Comparison of ENCODE assay signal across 16 cellular contexts in genomic region chr5:61423487-61424157, GRCh38.
DNase-seq lines count a peak whose midpoint lies in the region; ATAC-seq, FAIRE-seq and TF ChIP-seq lines count a peak whose summit lies in the region.
"Had no signal": no experiment of that assay in that cellular context is flagged by ENCODE, and none has a peak within 500 bp of the region (broad histone marks: within the 10 kb centered on the region; RNA-seq: fewer than 3 reads in every experiment).

No MANE protein-coding gene starts in this region.

- no peak overlapping the region for H3K4me3 Mint-ChIP-seq in WTC11
- no peak overlapping the region for H3K4me3 Mint-ChIP-seq in stimulated activated naive CD8-positive, alpha-beta T cell treated with anti-CD3 and anti-CD28 coated beads, Interleukin-15, amount 100 ng/mL, for 72 hours

- H3K27me3 ChIP-seq in fibroblast of lung (ENCODE audit: control insufficient read depth, insufficient read depth, low read length) (no peaks in the 10 kb centered on the region), rectal smooth muscle tissue (ENCODE audit: control insufficient read depth, insufficient read depth, low read length) (no peaks in the 10 kb centered on the region)
- H3K27me3 ChIP-seq: left lung, SJCRH30, tibial artery had no signal

- no peak for FAIRE-seq in H54 (lab: Jason Lieb, UNC)
- FAIRE-seq: GM12891 had no signal

- in situ Hi-C loops in G401 (cut with HindIII; ENCODE audit: low sequenced_read_pairs), result no loop called here

- H3K9ac ChIP-seq in fibroblast of lung (ENCODE audit: insufficient read depth, low read length) (no peak overlapping the region), rectal smooth muscle tissue (ENCODE audit: low read length) (no peak overlapping the region)

- no peaks in the 10 kb centered on the region for H3K9me3 ChIP-seq in fibroblast of lung (ENCODE audit: control insufficient read depth, insufficient read depth, low read depth, low read length)
- H3K9me3 ChIP-seq: left lung, SJCRH30, tibial artery had no signal

- POLR2A ChIA-PET in WTC11 (lab: Charles Lee), result interaction anchor here (0.6 to 0.7 kb wide), 2 partner anchors 156 to 274 kb away, joined by 3 to 5 read pairs; no protein-coding TSS in a partner anchor

- no peak overlapping the region for H2AFZ ChIP-seq in fibroblast of lung (ENCODE audit: low read length)

- H3K36me3 Mint-ChIP-seq in WTC11, result peaks cover 6% of the 10 kb centered on the region

- H3K27ac Mint-ChIP-seq in WTC11, result peak overlapping the region; percentile 51
- H3K27ac Mint-ChIP-seq in stimulated activated naive CD8-positive, alpha-beta T cell treated with anti-CD3 and anti-CD28 coated beads, Interleukin-15, amount 100 ng/mL, for 72 hours, result no peak overlapping the region

- H3K27ac ChIP-seq in fibroblast of lung (ENCODE audit: insufficient read depth, low read length), result peak overlapping the region; percentile 11
- H3K27ac ChIP-seq in rectal smooth muscle tissue (ENCODE audit: low read depth, low read length), result peak overlapping the region; percentile 61
- H3K27ac ChIP-seq: left lung, SJCRH30, tibial artery had no signal

- no peak for ATAC-seq in WTC11
- no peak for ATAC-seq in stimulated activated naive CD8-positive, alpha-beta T cell treated with anti-CD3 and anti-CD28 coated beads, Interleukin-15, amount 100 ng/mL, for 72 hours
- ATAC-seq in sciatic nerve, result no peak
- ATAC-seq: left lung had no signal

- H3K4me2 ChIP-seq in fibroblast of lung (ENCODE audit: extremely low read depth, insufficient read depth, low read length), result peak overlapping the region; percentile 52

- peaks cover 7% of the 10 kb centered on the region for H3K9me3 Mint-ChIP-seq in WTC11
- H3K9me3 Mint-ChIP-seq in stimulated activated naive CD8-positive, alpha-beta T cell treated with anti-CD3 and anti-CD28 coated beads, Interleukin-15, amount 100 ng/mL, for 72 hours, result peaks cover 6 to 10% of the 10 kb centered on the region in 2 donors

- DNase-seq in G401 (ENCODE audit: low spot score) (peak; percentile 44), WTC11 (ENCODE audit: low spot score) (no peak), fibroblast of lung (ENCODE audit: low read depth in 2 of 2) (peak in 1 of 2 donors; percentile 28), H54 (ENCODE audit: insufficient read length, low spot score) (no peak), sciatic nerve (ENCODE audit: low spot score) (no peak), mucosa of gallbladder (ENCODE audit: low spot score) (no peak)
- DNase-seq in stimulated activated naive CD8-positive, alpha-beta T cell treated with anti-CD3 and anti-CD28 coated beads, Interleukin-15, amount 100 ng/mL, for 72 hours, result no peak
- DNase-seq: activated naive CD4-positive, alpha-beta T cell treated with Interleukin-2 at 50 U/mL for 16 hours; hypothalamus; left lung; NCI-H1048; NCI-H2171 treated with DMSO at 0.1 percent for 48 hours; SJCRH30; tibial artery had no signal

- H3K79me2 ChIP-seq in fibroblast of lung (ENCODE audit: control insufficient read depth, insufficient read depth, low read length), result peaks cover 90% of the 10 kb centered on the region

- H3K4me1 ChIP-seq in fibroblast of lung (ENCODE audit: control insufficient read depth, extremely low read depth, insufficient read depth, low read length) (no peaks in the 10 kb centered on the region), rectal smooth muscle tissue (ENCODE audit: control insufficient read depth, insufficient read depth, low read length) (peaks cover 21% of the 10 kb centered on the region)
- H3K4me1 ChIP-seq: SJCRH30 had no signal

- peaks cover 3% of the 10 kb centered on the region for H4K20me1 ChIP-seq in fibroblast of lung (ENCODE audit: control insufficient read depth, extremely low read depth, insufficient read depth, low read length)

- peak overlapping the region in 1 of 4 experiments; percentile 35 for H3K4me3 ChIP-seq in fibroblast of lung (replicated peaks in 1 of 4; ENCODE audit: control extremely low read depth in 1 of 4, insufficient read depth in 1 of 4, low read depth in 3 of 4, low read length in 4 of 4)
- no peak overlapping the region for H3K4me3 ChIP-seq in rectal smooth muscle tissue (ENCODE audit: low read length)
- H3K4me3 ChIP-seq: left lung, SJCRH30, tibial artery had no signal

- H3K27me3 Mint-ChIP-seq in WTC11 (ENCODE audit: low read depth), result no peaks in the 10 kb centered on the region
- no peaks in the 10 kb centered on the region for H3K27me3 Mint-ChIP-seq in stimulated activated naive CD8-positive, alpha-beta T cell treated with anti-CD3 and anti-CD28 coated beads, Interleukin-15, amount 100 ng/mL, for 72 hours

- CTCF ChIA-PET in WTC11 (lab: Charles Lee), result no interaction called here

- H3K36me3 ChIP-seq in fibroblast of lung (ENCODE audit: control insufficient read depth, insufficient read depth, low read length) (no peaks in the 10 kb centered on the region), rectal smooth muscle tissue (ENCODE audit: control insufficient read depth, insufficient read depth, low read length) (no peaks in the 10 kb centered on the region)
- H3K36me3 ChIP-seq: left lung, SJCRH30, tibial artery had no signal

- TF ChIP-seq POLR2A in H54 (IDR thresholded peaks at IDR 0.05; ENCODE audit: low read depth, low read length), result no peak

- H3K4me1 Mint-ChIP-seq in WTC11, result peaks cover 17% of the 10 kb centered on the region
- H3K4me1 Mint-ChIP-seq in stimulated activated naive CD8-positive, alpha-beta T cell treated with anti-CD3 and anti-CD28 coated beads, Interleukin-15, amount 100 ng/mL, for 72 hours, result peaks cover 24% of the 10 kb centered on the region

- intact Hi-C loops in sciatic nerve (cut with DNase I), result no loop called here

- TF ChIP-seq CTCF in WTC11 (IDR thresholded peaks at IDR 0.05), result no peak
- TF ChIP-seq CTCF in fibroblast of lung (conservative IDR thresholded peaks at IDR 0.05 in 1 of 2, IDR thresholded peaks at IDR 0.05 in 1 of 2; ENCODE audit: low read depth in 1 of 2, low read length in 2 of 2), result no peak

TF ChIP-seq in WTC11, 78 proteins besides CTCF, POLR2A, EP300 and RAD21:
- TF ChIP-seq ATF1 (CRISPR knock-in tag; IDR thresholded peaks at IDR 0.05), result no peak
- no peak for TF ChIP-seq ARID4B (CRISPR knock-in tag; IDR thresholded peaks at IDR 0.05; ENCODE audit: borderline replicate concordance)
- TF ChIP-seq IRF2 (CRISPR knock-in tag; IDR thresholded peaks at IDR 0.05; ENCODE audit: borderline replicate concordance, low read depth), result no peak
- TF ChIP-seq CBFB (CRISPR knock-in tag; IDR thresholded peaks at IDR 0.05; ENCODE audit: low read depth), result no peak
- no peak for TF ChIP-seq ZNF138 (CRISPR knock-in tag; conservative IDR thresholded peaks at IDR 0.05)
- no peak for TF ChIP-seq NR3C1 (CRISPR knock-in tag; conservative IDR thresholded peaks at IDR 0.05; ENCODE audit: low read depth)
- TF ChIP-seq CREB1 (CRISPR knock-in tag; IDR thresholded peaks at IDR 0.05), result no peak
- no peak for TF ChIP-seq ESRRA (CRISPR knock-in tag; IDR thresholded peaks at IDR 0.05; ENCODE audit: borderline replicate concordance)
- no peak for TF ChIP-seq GABPB1 (CRISPR knock-in tag; IDR thresholded peaks at IDR 0.05)
- TF ChIP-seq GTF2I (CRISPR knock-in tag; conservative IDR thresholded peaks at IDR 0.05), result no peak
TF ChIP-seq in WTC11: peak in this region for 0.
